ENCODE assay signal across 9 cellular contexts in the genomic region with DNA sequence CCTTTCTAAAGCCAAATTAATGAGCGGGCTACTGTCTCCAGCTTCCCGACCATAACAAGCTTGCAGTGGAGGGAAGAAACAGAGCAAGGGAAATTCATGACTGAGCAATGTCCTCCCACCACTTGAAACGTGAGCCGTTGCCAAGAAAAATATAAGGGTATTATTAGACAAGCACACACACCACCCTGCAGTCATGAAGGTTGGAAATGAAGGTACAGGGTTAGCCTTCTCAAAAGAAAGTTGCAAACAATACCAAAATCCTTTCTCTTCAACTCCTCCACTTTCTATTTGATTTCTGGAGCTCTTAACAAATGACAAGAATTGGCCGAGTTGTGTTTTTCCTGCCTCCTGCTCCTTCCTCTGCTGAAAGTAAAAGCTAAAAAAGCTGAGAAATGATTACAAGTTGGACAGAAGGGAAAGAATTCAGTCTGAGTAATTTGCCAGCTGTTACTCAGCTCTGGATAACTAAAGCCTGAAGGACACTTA.
DNase-seq lines count a peak whose midpoint lies in the region; ATAC-seq and TF ChIP-seq lines count a peak whose summit lies in the region.
"Had no signal": no experiment of that assay in that cellular context is flagged by ENCODE, and none has a peak within 500 bp of the region (broad histone marks: within the 10 kb centered on the region; RNA-seq: fewer than 3 reads in every experiment).

No MANE protein-coding gene starts in this region.

- H3K27ac Mint-ChIP-seq in brain, result peak overlapping the region in 4 of 5 experiments; percentile 79 to 83 (median 82)
- no peak overlapping the region for H3K27ac Mint-ChIP-seq in natural killer cell treated with Interleukin-12 subunit alpha and Interleukin-12 subunit beta and Interleukin-15 and Interleukin-18, amount 100 ng/mL, for 72 hours

- H3K27me3 ChIP-seq in layer of hippocampus (ENCODE audit: control insufficient read depth, insufficient read depth, low read length) (no peaks in the 10 kb centered on the region), vagina (no peaks in the 10 kb centered on the region)
- H3K27me3 ChIP-seq: BLaER1 had no signal

- intact Hi-C loops in Right ventricle myocardium inferior (cut with DNase I) (no loop called here), cardiac septum (cut with DNase I) (no loop called here), vagina (cut with DNase I) (no loop called here)

- H3K36me3 ChIP-seq in vagina, result no peaks in the 10 kb centered on the region
- H3K36me3 ChIP-seq: BLaER1 had no signal

- peaks cover 2% of the 10 kb centered on the region for H3K27me3 Mint-ChIP-seq in brain
- H3K27me3 Mint-ChIP-seq in natural killer cell treated with Interleukin-12 subunit alpha and Interleukin-12 subunit beta and Interleukin-15 and Interleukin-18, amount 100 ng/mL, for 72 hours, result peaks cover 3 to 24% of the 10 kb centered on the region in 2 donors

- no peak for DNase-seq in Right ventricle myocardium inferior (ENCODE audit: missing footprints)
- no peak for DNase-seq in cardiac septum (ENCODE audit: low spot score)
- DNase-seq in vagina (ENCODE audit: extremely low spot score in 2 of 2), result no peak
- no peak for DNase-seq in activated CD4-positive, alpha-beta T cell treated with anti-CD3 and anti-CD28 coated beads for 1 hour
- no peak for DNase-seq in natural killer cell treated with Interleukin-12 subunit alpha and Interleukin-12 subunit beta and Interleukin-15 and Interleukin-18, amount 100 ng/mL, for 72 hours (ENCODE audit: low spot score)

- ATAC-seq in Right ventricle myocardium inferior (peak; percentile 77), GM19455 (IDR thresholded peaks at IDR 0.05; ENCODE audit: unreplicated experiment) (no peak)
- no peak for ATAC-seq in natural killer cell treated with Interleukin-12 subunit alpha and Interleukin-12 subunit beta and Interleukin-15 and Interleukin-18, amount 100 ng/mL, for 72 hours

- TF ChIP-seq CTCF in brain (conservative IDR thresholded peaks at IDR 0.05) (no peak), vagina (IDR thresholded peaks at IDR 0.05) (no peak)

- H3K4me3 Mint-ChIP-seq in brain, result peak overlapping the region in 4 of 5 experiments; percentile 28 to 74 (median 42)
- no peak overlapping the region for H3K4me3 Mint-ChIP-seq in natural killer cell treated with Interleukin-12 subunit alpha and Interleukin-12 subunit beta and Interleukin-15 and Interleukin-18, amount 100 ng/mL, for 72 hours

- peaks cover 9% of the 10 kb centered on the region for H3K4me1 ChIP-seq in vagina
- H3K4me1 ChIP-seq: BLaER1 had no signal

- H3K36me3 Mint-ChIP-seq in brain, result no peaks in the 10 kb centered on the region
- no peaks in the 10 kb centered on the region for H3K36me3 Mint-ChIP-seq in natural killer cell treated with Interleukin-12 subunit alpha and Interleukin-12 subunit beta and Interleukin-15 and Interleukin-18, amount 100 ng/mL, for 72 hours

- peak overlapping the region; percentile 20 to 25 for H3K4me3 ChIP-seq in vagina
- H3K4me3 ChIP-seq: BLaER1 had no signal

- peaks cover 0 to 2% (median 0%) of the 10 kb centered on the region in 5 experiments for H3K9me3 Mint-ChIP-seq in brain
- peaks cover 3% of the 10 kb centered on the region for H3K9me3 Mint-ChIP-seq in natural killer cell treated with Interleukin-12 subunit alpha and Interleukin-12 subunit beta and Interleukin-15 and Interleukin-18, amount 100 ng/mL, for 72 hours

- TF ChIP-seq POLR2A in vagina (IDR thresholded peaks at IDR 0.05), result no peak

- H3K4me1 Mint-ChIP-seq in brain, result peaks cover 33% of the 10 kb centered on the region
- no peaks in the 10 kb centered on the region for H3K4me1 Mint-ChIP-seq in natural killer cell treated with Interleukin-12 subunit alpha and Interleukin-12 subunit beta and Interleukin-15 and Interleukin-18, amount 100 ng/mL, for 72 hours (ENCODE audit: low read depth in 2 of 2)

- H3K27ac ChIP-seq in layer of hippocampus (ENCODE audit: low read depth, low read length) (peak overlapping the region; percentile 49), vagina (no peak overlapping the region)
- H3K27ac ChIP-seq: BLaER1 had no signal

- no peaks in the 10 kb centered on the region for H3K9me3 ChIP-seq in vagina
- H3K9me3 ChIP-seq: BLaER1 had no signal

Comparison
In these comparisons a context has a peak if more than half of its experiments do, and no peak if none do; other contexts are left out.
1. H3K27ac Mint-ChIP-seq: peak in brain (4 of 5); none in natural killer cell treated with Interleukin-12 subunit alpha and Interleukin-12 subunit beta and Interleukin-15 and Interleukin-18, amount 100 ng/mL, for 72 hours (0 of 2).